ENCODE assay signal across 28 cellular contexts in genomic region chr13:74596691-74597090, GRCh38.
"Had no signal": no experiment of that assay in that cellular context is flagged by ENCODE, and none has a peak within 500 bp of the region (broad histone marks: within the 10 kb centered on the region; RNA-seq: fewer than 3 reads in every experiment).

No MANE protein-coding gene starts in this region.

- H3K4me3 ChIP-seq: body of pancreas, esophagus muscularis mucosa, gastrocnemius medialis had no signal

- H3K9me3 ChIP-seq: body of pancreas, gastrocnemius medialis had no signal

- H3K27me3 Mint-ChIP-seq: activated CD4-positive, alpha-beta T cell treated with anti-CD3 and anti-CD28 coated beads, Interleukin-2, amount 10 ng/mL, durations not matched to agents 7 days and 5 days had no signal

- H3K27me3 ChIP-seq: body of pancreas, esophagus muscularis mucosa, gastrocnemius medialis had no signal

- ATAC-seq: activated T-cell treated with anti-CD3 and anti-CD28 coated beads, Interleukin-2, amount 50 U/mL, for 4 hours; activated T-helper 17 cell treated with anti-CD3 and anti-CD28 coated beads, Interleukin-2, amount 50 U/mL, for 72 hours; body of pancreas; effector memory CD8-positive, alpha-beta T cell; foreskin keratinocyte; gastrocnemius medialis had no signal

- DNase-seq: activated CD4-positive, alpha-beta memory T cell treated with anti-CD3 and anti-CD28 coated beads, Interleukin-2, amount 10 ng/mL, durations not matched to agents 7 days and 5 days; activated CD4-positive, alpha-beta T cell treated with anti-CD3 and anti-CD28 coated beads for 1 hour; activated CD4-positive, alpha-beta T cell treated with anti-CD3 and anti-CD28 coated beads for 4 hours; activated CD4-positive, alpha-beta T cell treated with anti-CD3 and anti-CD28 coated beads, Interleukin-2, amount 10 ng/mL, durations not matched to agents 7 days and 5 days; activated CD4-positive, alpha-beta T cell treated with anti-CD3 and anti-CD28 coated beads, Interleukin-2, amount 50 U/mL, for 4 hours; activated CD8-positive, alpha-beta memory T cell treated with anti-CD3 and anti-CD28 coated beads for 24 hours; activated effector memory CD4-positive, alpha-beta T cell treated with Interleukin-2 at 50 U/mL for 16 hours; activated gamma-delta T cell treated with Interleukin-2 at 50 U/mL for 16 hours; activated naive CD4-positive, alpha-beta T cell treated with anti-CD3 and anti-CD28 coated beads, Interleukin-2, amount 50 U/mL, for 16 hours; activated naive CD4-positive, alpha-beta T cell treated with Interleukin-2 at 50 U/mL for 16 hours; activated T-cell treated with anti-CD3 and anti-CD28 coated beads, Interleukin-2, amount 50 U/mL, for 4 hours; amniotic stem cell; anterior cingulate cortex; body of pancreas; caudate nucleus; cortex of kidney; dermis blood vessel endothelial cell; effector CD4-positive, alpha-beta T cell; effector memory CD8-positive, alpha-beta T cell; erythroblast; foreskin keratinocyte; gastrocnemius medialis; glutamatergic neuron; T-helper 2 cell had no signal

- H3K27ac ChIP-seq: body of pancreas, esophagus muscularis mucosa, foreskin keratinocyte, gastrocnemius medialis had no signal

- H3K27ac Mint-ChIP-seq: activated CD4-positive, alpha-beta memory T cell treated with anti-CD3 and anti-CD28 coated beads, Interleukin-2, amount 10 ng/mL, durations not matched to agents 7 days and 5 days; activated CD4-positive, alpha-beta T cell treated with anti-CD3 and anti-CD28 coated beads, Interleukin-2, amount 10 ng/mL, durations not matched to agents 7 days and 5 days; activated naive CD8-positive, alpha-beta T cell; activated T-helper 17 cell treated with anti-CD3 and anti-CD28 coated beads, Interleukin-2, amount 50 U/mL, for 72 hours; effector memory CD8-positive, alpha-beta T cell had no signal

- H3K36me3 ChIP-seq: esophagus muscularis mucosa, gastrocnemius medialis had no signal

- H3K4me3 Mint-ChIP-seq: activated CD4-positive, alpha-beta memory T cell treated with anti-CD3 and anti-CD28 coated beads, Interleukin-2, amount 10 ng/mL, durations not matched to agents 7 days and 5 days; activated CD4-positive, alpha-beta T cell treated with anti-CD3 and anti-CD28 coated beads, Interleukin-2, amount 10 ng/mL, durations not matched to agents 7 days and 5 days; activated naive CD8-positive, alpha-beta T cell; activated T-cell treated with anti-CD3 and anti-CD28 coated beads, Interleukin-2, amount 50 U/mL, for 4 hours; activated T-helper 17 cell treated with anti-CD3 and anti-CD28 coated beads, Interleukin-2, amount 50 U/mL, for 72 hours; effector memory CD8-positive, alpha-beta T cell had no signal

- H3K4me1 ChIP-seq: body of pancreas, foreskin keratinocyte, gastrocnemius medialis had no signal

- H3K4me1 Mint-ChIP-seq: activated CD4-positive, alpha-beta memory T cell treated with anti-CD3 and anti-CD28 coated beads, Interleukin-2, amount 10 ng/mL, durations not matched to agents 7 days and 5 days; activated CD4-positive, alpha-beta T cell treated with anti-CD3 and anti-CD28 coated beads, Interleukin-2, amount 10 ng/mL, durations not matched to agents 7 days and 5 days; activated T-helper 17 cell treated with anti-CD3 and anti-CD28 coated beads, Interleukin-2, amount 50 U/mL, for 72 hours had no signal

- H3K9me3 Mint-ChIP-seq: activated CD4-positive, alpha-beta memory T cell treated with anti-CD3 and anti-CD28 coated beads, Interleukin-2, amount 10 ng/mL, durations not matched to agents 7 days and 5 days; activated CD4-positive, alpha-beta T cell treated with anti-CD3 and anti-CD28 coated beads, Interleukin-2, amount 10 ng/mL, durations not matched to agents 7 days and 5 days; activated T-helper 17 cell treated with anti-CD3 and anti-CD28 coated beads, Interleukin-2, amount 50 U/mL, for 72 hours; effector memory CD8-positive, alpha-beta T cell had no signal

- FAIRE-seq: colon had no signal

- H3K36me3 Mint-ChIP-seq: activated naive CD8-positive, alpha-beta T cell had no signal
